6 cellular contexts compared by ENCODE assay signal in genomic region chr3:196462680-196463477, GRCh38. TPM values are rescaled to one million over a fixed set of nuclear protein-coding genes. Genes with fewer than 3 reads are reported as not detected.
"Had no signal": no experiment of that assay in that cellular context is flagged by ENCODE, and none has a peak within 500 bp of the region (broad histone marks: within the 10 kb centered on the region; RNA-seq: fewer than 3 reads in every experiment).

No MANE protein-coding gene starts in this region.

RNA-seq across cellular contexts. Expression of gene SMCO1, which starts 52.3 kb away (rescaled TPM):
- total RNA-seq: LHCN-M2, MCF 10A, PC-3, Peyer's patch, SJSA1 had no signal
- polyA plus RNA-seq: SK-N-SH had no signal
